31 cellular contexts compared by ENCODE assay signal in genomic region chr18:75496151-75496550, GRCh38.
"Had no signal": no experiment of that assay in that cellular context is flagged by ENCODE, and none has a peak within 500 bp of the region (broad histone marks: within the 10 kb centered on the region; RNA-seq: fewer than 3 reads in every experiment).

No MANE protein-coding gene starts in this region.

- H3K27ac ChIP-seq: adrenal gland, body of pancreas, breast epithelium, Peyer's patch, VCaP had no signal

- ATAC-seq: activated naive CD4-positive, alpha-beta T cell treated with anti-CD3 and anti-CD28 coated beads, Interleukin-2, amount 50 U/mL, for 72 hours; activated T-cell treated with anti-CD3 and anti-CD28 coated beads, Interleukin-2, amount 50 U/mL, for 4 hours; body of pancreas; PC-3 had no signal

- H3K4me1 ChIP-seq: adrenal gland, body of pancreas, Peyer's patch had no signal

- H3K4me3 ChIP-seq: adrenal gland, body of pancreas, breast epithelium, Peyer's patch had no signal

- H3K27me3 ChIP-seq: adrenal gland, body of pancreas, breast epithelium, Peyer's patch had no signal

- DNase-seq: activated B cell treated with CpG ODN at 0.5 μM for 24 hours; activated CD4-positive, alpha-beta memory T cell treated with anti-CD3 and anti-CD28 coated beads for 36 hours; activated CD4-positive, alpha-beta T cell treated with anti-CD3 and anti-CD28 coated beads for 4 hours; activated CD4-positive, alpha-beta T cell treated with anti-CD3 and anti-CD28 coated beads, Interleukin-2, amount 50 U/mL, for 1 hour; activated CD4-positive, CD25-positive, alpha-beta regulatory T cell treated with anti-CD3 and anti-CD28 coated beads, Interleukin-2, amount 50 U/mL, for 72 hours; activated CD8-positive, alpha-beta memory T cell treated with anti-CD3 and anti-CD28 coated beads, Interleukin-2, amount 50 U/mL, for 4 hours; activated gamma-delta T cell treated with Interleukin-2 at 50 U/mL for 16 hours; activated naive CD4-positive, alpha-beta T cell treated with anti-CD3 and anti-CD28 coated beads for 36 hours; activated T-cell treated with anti-CD3 and anti-CD28 coated beads for 4 hours; activated T-cell treated with anti-CD3 and anti-CD28 coated beads, Interleukin-2, amount 50 U/mL, for 4 hours; adrenal gland; body of pancreas; NCI-H1105; NCI-H1417 treated with DMSO at 0.1 percent for 48 hours; NCI-H187 treated with DMSO at 0.1 percent for 48 hours; NCI-H2081; NCI-H2171 treated with DMSO at 0.1 percent for 48 hours; NCI-H345; NCI-H748 treated with DMSO at 0.1 percent for 48 hours; NK-92 treated with Interleukin-12 subunit alpha and Interleukin-12 subunit beta, amount 100 ng/mL, for 24 hours; PC-3; Peyer's patch; Right ventricle myocardium superior; SW 1271; T-helper 1 cell; T-helper 2 cell; T-helper 9 cell had no signal

- H3K36me3 Mint-ChIP-seq: activated CD4-positive, alpha-beta memory T cell treated with anti-CD3 and anti-CD28 coated beads for 36 hours; activated naive CD4-positive, alpha-beta T cell treated with anti-CD3 and anti-CD28 coated beads, Interleukin-2, amount 50 U/mL, for 72 hours had no signal

- H3K4me1 Mint-ChIP-seq: activated B cell treated with CpG ODN at 0.5 μM for 24 hours had no signal

- H3K9me3 ChIP-seq: adrenal gland, body of pancreas, breast epithelium, Peyer's patch had no signal

- H3K36me3 ChIP-seq: adrenal gland, breast epithelium, Peyer's patch had no signal

- H3K4me3 Mint-ChIP-seq: activated B cell treated with CpG ODN at 0.5 μM for 24 hours; activated CD4-positive, alpha-beta memory T cell treated with anti-CD3 and anti-CD28 coated beads for 36 hours; activated naive CD4-positive, alpha-beta T cell treated with anti-CD3 and anti-CD28 coated beads for 36 hours; activated T-cell treated with anti-CD3 and anti-CD28 coated beads, Interleukin-2, amount 50 U/mL, for 4 hours; activated T-helper 1 cell treated with anti-CD3 and anti-CD28 coated beads, Interleukin-12 subunit alpha, Interleukin-12 subunit beta, Interleukin-2, Interleukin-4 antibody, amounts not matched to agents 30 ng/mL and 10 ng/mL and 1 ng/mL, durations not matched to agents 14 hours and 24 hours and 36 hours had no signal

- H3K9me3 Mint-ChIP-seq: activated B cell treated with CpG ODN at 0.5 μM for 24 hours; activated CD4-positive, alpha-beta memory T cell treated with anti-CD3 and anti-CD28 coated beads for 36 hours; activated naive CD4-positive, alpha-beta T cell treated with anti-CD3 and anti-CD28 coated beads for 36 hours; activated naive CD4-positive, alpha-beta T cell treated with anti-CD3 and anti-CD28 coated beads, Interleukin-2, amount 50 U/mL, for 72 hours; activated T-cell treated with anti-CD3 and anti-CD28 coated beads, Interleukin-2, amount 50 U/mL, for 4 hours; activated T-helper 1 cell treated with anti-CD3 and anti-CD28 coated beads, Interleukin-12 subunit alpha, Interleukin-12 subunit beta, Interleukin-2, Interleukin-4 antibody, amounts not matched to agents 30 ng/mL and 10 ng/mL and 1 ng/mL, durations not matched to agents 14 hours and 24 hours and 36 hours had no signal

- H3K27ac Mint-ChIP-seq: activated B cell treated with CpG ODN at 0.5 μM for 24 hours; activated CD4-positive, alpha-beta memory T cell treated with anti-CD3 and anti-CD28 coated beads for 36 hours; activated naive CD4-positive, alpha-beta T cell treated with anti-CD3 and anti-CD28 coated beads for 36 hours; activated naive CD4-positive, alpha-beta T cell treated with anti-CD3 and anti-CD28 coated beads, Interleukin-2, amount 50 U/mL, for 72 hours; activated T-helper 1 cell treated with anti-CD3 and anti-CD28 coated beads, Interleukin-12 subunit alpha, Interleukin-12 subunit beta, Interleukin-2, Interleukin-4 antibody, amounts not matched to agents 30 ng/mL and 10 ng/mL and 1 ng/mL, durations not matched to agents 14 hours and 24 hours and 36 hours had no signal
